In genomic region chr15:90576711-90577389, GRCh38 we compare ENCODE assay signal across 17 cellular contexts. TPM values are rescaled to one million over a fixed set of nuclear protein-coding genes. Genes with fewer than 3 reads are reported as not detected.
DNase-seq lines count a peak whose midpoint lies in the region; ATAC-seq and TF ChIP-seq lines count a peak whose summit lies in the region.
"Had no signal": no experiment of that assay in that cellular context is flagged by ENCODE, and none has a peak within 500 bp of the region (broad histone marks: within the 10 kb centered on the region; RNA-seq: fewer than 3 reads in every experiment).

No MANE protein-coding gene starts in this region.

- H3K27ac ChIP-seq in CD8-positive, alpha-beta T cell (ENCODE audit: low read depth, low read length) = no peak overlapping the region
- H3K27ac ChIP-seq: prostate gland, SJCRH30 had no signal

- no peaks in the 10 kb centered on the region for H3K9me3 ChIP-seq in CD8-positive, alpha-beta T cell (ENCODE audit: low read length)
- H3K9me3 ChIP-seq: MG63, prostate gland, SJCRH30 had no signal

- H3K27ac Mint-ChIP-seq in activated CD4-positive, alpha-beta T cell treated with anti-CD3 and anti-CD28 coated beads, Interleukin-2, amount 10 ng/mL, durations not matched to agents 7 days and 5 days = peak overlapping the region; percentile 77
- peak overlapping the region; percentile 83 for H3K27ac Mint-ChIP-seq in CD8-positive, alpha-beta T cell
- peak overlapping the region; percentile 39 for H3K27ac Mint-ChIP-seq in activated T-helper 17 cell treated with anti-CD3 and anti-CD28 coated beads, Interleukin-2, amount 50 U/mL, for 72 hours
- H3K27ac Mint-ChIP-seq in naive thymus-derived CD8-positive, alpha-beta T cell = peak overlapping the region; percentile 11 to 92 (median 88)
- H3K27ac Mint-ChIP-seq: stimulated activated naive CD8-positive, alpha-beta T cell treated with anti-CD3 and anti-CD28 coated beads, Interleukin-15, Interleukin-2, amounts not matched to agents 100 ng/mL and 50 ng/mL, for 24 hours had no signal

- no peak for DNase-seq in activated CD4-positive, alpha-beta T cell treated with anti-CD3 and anti-CD28 coated beads, Interleukin-2, amount 10 ng/mL, durations not matched to agents 7 days and 5 days
- no peak for DNase-seq in activated CD4-positive, alpha-beta T cell treated with anti-CD3 and anti-CD28 coated beads for 1 hour
- no peak for DNase-seq in CD8-positive, alpha-beta T cell
- DNase-seq in naive thymus-derived CD8-positive, alpha-beta T cell = no peak
- no peak for DNase-seq in T1000 (lab: John Stamatoyannopoulos, UW)
- no peak for DNase-seq in NCI-H2196 treated with DMSO at 0.1 percent for 48 hours (lab: John Stamatoyannopoulos, UW; ENCODE audit: unreplicated experiment)
- DNase-seq: caudate nucleus; MG63; SJCRH30; stimulated activated CD4-positive, alpha-beta T cell treated with anti-CD3 and anti-CD28 coated beads, Interleukin-2, amount 100 ng/mL, for 24 hours; T-helper 9 cell had no signal

- H3K4me1 ChIP-seq in CD8-positive, alpha-beta T cell (ENCODE audit: insufficient read depth, low read length) = peaks cover 65% of the 10 kb centered on the region
- H3K4me1 ChIP-seq: prostate gland, SJCRH30 had no signal

- TF ChIP-seq CTCF in CD8-positive, alpha-beta T cell (IDR thresholded peaks at IDR 0.05) = no peak

- no peaks in the 10 kb centered on the region for H3K27me3 ChIP-seq in CD8-positive, alpha-beta T cell (ENCODE audit: insufficient read depth, low read length)
- H3K27me3 ChIP-seq: BLaER1 treated with 17β-estradiol and CSF1 and Interleukin-3, amounts not matched to agents 10 nM and 100 nM; MG63; SJCRH30 had no signal

- POLR2A ChIA-PET in activated CD4-positive, alpha-beta T cell treated with anti-CD3 and anti-CD28 coated beads, Interleukin-2, amount 10 ng/mL, durations not matched to agents 7 days and 5 days (lab: Charles Lee) = no interaction called here
- POLR2A ChIA-PET in CD8-positive, alpha-beta T cell (lab: Charles Lee) = interaction anchor here (1.0 to 1.3 kb wide), 2 partner anchors 9 to 15 kb away, joined by 4 to 5 read pairs; no protein-coding TSS in a partner anchor
- POLR2A ChIA-PET in naive thymus-derived CD8-positive, alpha-beta T cell (lab: Charles Lee) = interaction anchor here (0.6 to 2.9 kb wide), 5 partner anchors 9 to 121 kb away, joined by 3 to 15 read pairs (median 4); no protein-coding TSS in a partner anchor

- H3K4me3 ChIP-seq in CD8-positive, alpha-beta T cell (ENCODE audit: low read depth, low read length) = no peak overlapping the region
- H3K4me3 ChIP-seq: BLaER1 treated with 17β-estradiol and CSF1 and Interleukin-3, amounts not matched to agents 10 nM and 100 nM; MG63; prostate gland; SJCRH30 had no signal

- no peak for ATAC-seq in CD8-positive, alpha-beta T cell
- no peak for ATAC-seq in activated T-helper 17 cell treated with anti-CD3 and anti-CD28 coated beads, Interleukin-2, amount 50 U/mL, for 72 hours (replicated peaks)
- no peak for ATAC-seq in naive thymus-derived CD8-positive, alpha-beta T cell
- no peak for ATAC-seq in GM21529 (IDR thresholded peaks at IDR 0.05; ENCODE audit: unreplicated experiment)

- peaks cover 85% of the 10 kb centered on the region for H3K4me1 Mint-ChIP-seq in activated CD4-positive, alpha-beta T cell treated with anti-CD3 and anti-CD28 coated beads, Interleukin-2, amount 10 ng/mL, durations not matched to agents 7 days and 5 days
- peaks cover 71% of the 10 kb centered on the region for H3K4me1 Mint-ChIP-seq in CD8-positive, alpha-beta T cell (ENCODE audit: low read depth)
- peaks cover 51% of the 10 kb centered on the region for H3K4me1 Mint-ChIP-seq in activated T-helper 17 cell treated with anti-CD3 and anti-CD28 coated beads, Interleukin-2, amount 50 U/mL, for 72 hours
- H3K4me1 Mint-ChIP-seq in naive thymus-derived CD8-positive, alpha-beta T cell = peaks cover 33 to 87% (median 81%) of the 10 kb centered on the region in 4 donors

- CTCF ChIA-PET in activated CD4-positive, alpha-beta T cell treated with anti-CD3 and anti-CD28 coated beads, Interleukin-2, amount 10 ng/mL, durations not matched to agents 7 days and 5 days (lab: Charles Lee) = interaction anchor here (0.6 to 1.2 kb wide), 5 partner anchors 9 to 310 kb away, joined by 3 to 5 read pairs (median 3); no protein-coding TSS in a partner anchor
- CTCF ChIA-PET in CD8-positive, alpha-beta T cell (lab: Charles Lee) = interaction anchor here (0.6 to 1.6 kb wide), 6 partner anchors 10 to 309 kb away, joined by 3 to 4 read pairs (median 4); no protein-coding TSS in a partner anchor

- H3K4me3 Mint-ChIP-seq in activated CD4-positive, alpha-beta T cell treated with anti-CD3 and anti-CD28 coated beads, Interleukin-2, amount 10 ng/mL, durations not matched to agents 7 days and 5 days = no peak overlapping the region
- no peak overlapping the region for H3K4me3 Mint-ChIP-seq in CD8-positive, alpha-beta T cell
- H3K4me3 Mint-ChIP-seq in activated T-helper 17 cell treated with anti-CD3 and anti-CD28 coated beads, Interleukin-2, amount 50 U/mL, for 72 hours = no peak overlapping the region
- peak overlapping the region in 6 of 10 donors; percentile 12 to 51 (median 30) for H3K4me3 Mint-ChIP-seq in naive thymus-derived CD8-positive, alpha-beta T cell
- H3K4me3 Mint-ChIP-seq: mesothelial cell of epicardium; stimulated activated naive CD8-positive, alpha-beta T cell treated with anti-CD3 and anti-CD28 coated beads, Interleukin-15, Interleukin-2, amounts not matched to agents 100 ng/mL and 50 ng/mL, for 24 hours had no signal

- intact Hi-C loops in CD8-positive, alpha-beta T cell (cut with DNase I, micrococcal nuclease) = no loop called here

- no peaks in the 10 kb centered on the region for H3K27me3 Mint-ChIP-seq in activated CD4-positive, alpha-beta T cell treated with anti-CD3 and anti-CD28 coated beads, Interleukin-2, amount 10 ng/mL, durations not matched to agents 7 days and 5 days
- no peaks in the 10 kb centered on the region for H3K27me3 Mint-ChIP-seq in CD8-positive, alpha-beta T cell (ENCODE audit: low read depth)
- no peaks in the 10 kb centered on the region for H3K27me3 Mint-ChIP-seq in activated T-helper 17 cell treated with anti-CD3 and anti-CD28 coated beads, Interleukin-2, amount 50 U/mL, for 72 hours
- no peaks in the 10 kb centered on the region for H3K27me3 Mint-ChIP-seq in naive thymus-derived CD8-positive, alpha-beta T cell
- H3K27me3 Mint-ChIP-seq: stimulated activated naive CD8-positive, alpha-beta T cell treated with anti-CD3 and anti-CD28 coated beads, Interleukin-15, Interleukin-2, amounts not matched to agents 100 ng/mL and 50 ng/mL, for 24 hours had no signal

- H3K9me3 Mint-ChIP-seq in activated CD4-positive, alpha-beta T cell treated with anti-CD3 and anti-CD28 coated beads, Interleukin-2, amount 10 ng/mL, durations not matched to agents 7 days and 5 days = peaks cover 14% of the 10 kb centered on the region
- no peaks in the 10 kb centered on the region for H3K9me3 Mint-ChIP-seq in CD8-positive, alpha-beta T cell
- no peaks in the 10 kb centered on the region for H3K9me3 Mint-ChIP-seq in activated T-helper 17 cell treated with anti-CD3 and anti-CD28 coated beads, Interleukin-2, amount 50 U/mL, for 72 hours
- peaks cover 0 to 2% (median 0%) of the 10 kb centered on the region in 9 donors for H3K9me3 Mint-ChIP-seq in naive thymus-derived CD8-positive, alpha-beta T cell
- H3K9me3 Mint-ChIP-seq: stimulated activated naive CD8-positive, alpha-beta T cell treated with anti-CD3 and anti-CD28 coated beads, Interleukin-15, Interleukin-2, amounts not matched to agents 100 ng/mL and 50 ng/mL, for 24 hours had no signal

- peaks cover 48% of the 10 kb centered on the region for H3K36me3 Mint-ChIP-seq in activated CD4-positive, alpha-beta T cell treated with anti-CD3 and anti-CD28 coated beads, Interleukin-2, amount 10 ng/mL, durations not matched to agents 7 days and 5 days (ENCODE audit: low read depth)
- peaks cover 19% of the 10 kb centered on the region for H3K36me3 Mint-ChIP-seq in CD8-positive, alpha-beta T cell
- peaks cover 35% of the 10 kb centered on the region for H3K36me3 Mint-ChIP-seq in activated T-helper 17 cell treated with anti-CD3 and anti-CD28 coated beads, Interleukin-2, amount 50 U/mL, for 72 hours (ENCODE audit: low read depth)
- H3K36me3 Mint-ChIP-seq in naive thymus-derived CD8-positive, alpha-beta T cell = peaks cover 0 to 11% (median 0%) of the 10 kb centered on the region in 3 donors

- H3K36me3 ChIP-seq in CD8-positive, alpha-beta T cell (ENCODE audit: insufficient read depth, low read length) = no peaks in the 10 kb centered on the region
- H3K36me3 ChIP-seq: MG63, prostate gland, SJCRH30 had no signal

RNA-seq across cellular contexts. Expression of gene CRTC3, which starts 47.1 kb away (rescaled TPM):
- total RNA-seq in activated CD4-positive, alpha-beta T cell treated with anti-CD3 and anti-CD28 coated beads, Interleukin-2, amount 10 ng/mL, durations not matched to agents 7 days and 5 days = 10 to 100 TPM; 85.1 to 90.7 TPM
- total RNA-seq in CD8-positive, alpha-beta T cell = 10 to 100 TPM; 74.0 to 77.9 TPM
- total RNA-seq in activated T-helper 17 cell treated with anti-CD3 and anti-CD28 coated beads, Interleukin-2, amount 50 U/mL, for 72 hours = 10 to 100 TPM; 50.6 to 61.0 TPM
- total RNA-seq in naive thymus-derived CD8-positive, alpha-beta T cell = 100 to 1,000 TPM; 102 to 110 TPM
- 10 to 100 TPM; 21.9 to 51.1 (median 33.5) TPM for polyA plus RNA-seq in naive thymus-derived CD8-positive, alpha-beta T cell

Comparison
In these comparisons a context has a peak if more than half of its experiments do, and no peak if none do; other contexts are left out.
1. H3K4me3 Mint-ChIP-seq: peak in naive thymus-derived CD8-positive, alpha-beta T cell (6 of 10); none in activated CD4-positive, alpha-beta T cell treated with anti-CD3 and anti-CD28 coated beads, Interleukin-2, amount 10 ng/mL, durations not matched to agents 7 days and 5 days (single experiment), CD8-positive, alpha-beta T cell (single experiment) and activated T-helper 17 cell treated with anti-CD3 and anti-CD28 coated beads, Interleukin-2, amount 50 U/mL, for 72 hours (single experiment).
2. Peak in every context shown above with its lines, with median percentiles within 50 percentile points of each other: H3K27ac Mint-ChIP-seq.